Comparison of ENCODE assay signal across 14 cellular contexts in genomic region chr12:85179680-85180300, GRCh38.
DNase-seq lines count a peak whose midpoint lies in the region; ATAC-seq and TF ChIP-seq lines count a peak whose summit lies in the region.
"Had no signal": no experiment of that assay in that cellular context is flagged by ENCODE, and none has a peak within 500 bp of the region (broad histone marks: within the 10 kb centered on the region; RNA-seq: fewer than 3 reads in every experiment).

No MANE protein-coding gene starts in this region.

- ATAC-seq in GM19328 (IDR thresholded peaks at IDR 0.05; ENCODE audit: unreplicated experiment) (no peak), HG03097 (IDR thresholded peaks at IDR 0.05; ENCODE audit: low FRiP score, unreplicated experiment) (no peak)
- ATAC-seq: gastrocnemius medialis had no signal

- H3K4me3 ChIP-seq in fibroblast of mammary gland (ENCODE audit: control insufficient read depth, low read depth, low read length) = no peak overlapping the region
- H3K4me3 ChIP-seq: gastrocnemius medialis, sigmoid colon had no signal

- no peak for TF ChIP-seq CTCF in fibroblast of mammary gland (conservative IDR thresholded peaks at IDR 0.05; ENCODE audit: control insufficient read depth, insufficient read depth, low read depth, low read length)

- peak; percentile 15 for DNase-seq in HS-5 (ENCODE audit: low read depth)
- peak; percentile 20 for DNase-seq in amniotic epithelial cell (ENCODE audit: low read depth)
- DNase-seq in fibroblast of mammary gland (ENCODE audit: low read depth) = peak; percentile 18
- DNase-seq in pulmonary artery endothelial cell (ENCODE audit: low read depth, low spot score) = peak; percentile 83
- DNase-seq in NCI-H146 treated with DMSO at 0.1 percent for 48 hours (lab: John Stamatoyannopoulos, UW; ENCODE audit: unreplicated experiment) = no peak
- DNase-seq: activated naive CD8-positive, alpha-beta T cell treated with anti-CD3 and anti-CD28 coated beads, Interleukin-2, amount 10 ng/mL, durations not matched to agents 7 days and 5 days; COR-L47; EL; gastrocnemius medialis; NCI-H2029; NCI-H524; sigmoid colon had no signal
